24 cellular contexts compared by ENCODE assay signal in the genomic region with DNA sequence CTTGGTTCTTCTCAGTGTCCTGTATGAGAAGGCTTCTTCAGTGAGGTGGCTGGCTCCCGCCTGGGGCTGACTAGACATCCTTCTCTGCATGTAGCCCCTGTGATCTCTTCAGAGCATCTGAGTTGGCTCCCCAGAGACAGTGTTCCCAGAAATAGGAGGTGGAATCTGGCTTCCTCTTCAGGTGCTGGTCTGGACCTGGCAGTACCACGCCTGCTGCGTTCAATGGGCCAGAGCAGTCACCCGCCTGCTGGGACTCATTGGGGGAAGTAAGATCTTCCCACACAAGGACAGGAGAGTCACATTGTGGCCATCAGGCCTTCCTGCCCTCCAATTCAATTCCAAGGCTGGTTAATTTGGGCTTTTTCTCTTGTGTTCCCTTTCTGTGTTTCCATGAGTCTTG. TPM values are rescaled to one million over a fixed set of nuclear protein-coding genes. Genes with fewer than 3 reads are reported as not detected.
DNase-seq lines count a peak whose midpoint lies in the region; ATAC-seq, FAIRE-seq and TF ChIP-seq lines count a peak whose summit lies in the region.
"Had no signal": no experiment of that assay in that cellular context is flagged by ENCODE, and none has a peak within 500 bp of the region (broad histone marks: within the 10 kb centered on the region; RNA-seq: fewer than 3 reads in every experiment).

No MANE protein-coding gene starts in this region.

- no peaks in the 10 kb centered on the region for H3K79me2 ChIP-seq in GM12878 (ENCODE audit: control insufficient read depth, insufficient read depth, low read length)

- H3K9ac ChIP-seq in GM12878 (ENCODE audit: control insufficient read depth, insufficient read depth, low read length) (no peak overlapping the region), kidney (ENCODE audit: low read length in 2 of 2) (no peak overlapping the region)

- no peak for TF ChIP-seq RAD21 in GM12878 (IDR thresholded peaks at IDR 0.05; ENCODE audit: insufficient read depth, low read depth, low read length)

- H3K4me2 ChIP-seq in GM12878 (ENCODE audit: control insufficient read depth, insufficient read depth): no peak overlapping the region
- H3K4me2 ChIP-seq: smooth muscle cell had no signal

- POLR2A ChIA-PET in GM12878 (lab: Charles Lee): interaction anchor here (0.7 to 2.2 kb wide), 8 partner anchors 13 to 49 kb away, joined by 3 to 10 read pairs (median 4); no protein-coding TSS in a partner anchor

- H3K36me3 ChIP-seq in GM12878 (ENCODE audit: control insufficient read depth in 2 of 2, insufficient read depth in 2 of 2, low read length in 1 of 2): no peaks in the 10 kb centered on the region
- H3K36me3 ChIP-seq in psoas muscle (ENCODE audit: insufficient read depth in 1 of 2, low read depth in 1 of 2): no peaks in the 10 kb centered on the region
- H3K36me3 ChIP-seq in kidney (ENCODE audit: control insufficient read depth in 1 of 2, insufficient read depth in 2 of 2, low read length in 2 of 2): peaks cover 0 to 3% of the 10 kb centered on the region in 2 donors
- H3K36me3 ChIP-seq: Peyer's patch had no signal

- SMC1A ChIA-PET in GM12878 (lab: Charles Lee; ENCODE audit: uncharacterized antibody, unreplicated experiment): interaction anchor here (0.7 to 9.3 kb wide), 15 partner anchors 11 to 250 kb away, joined by 3 to 560 read pairs (median 9); partner anchors contain the start of gene SLX9

- H3K4me1 ChIP-seq in GM12878 (ENCODE audit: control insufficient read depth, insufficient read depth, low read length) (peaks cover 18% of the 10 kb centered on the region), psoas muscle (peaks cover 35% of the 10 kb centered on the region), kidney (ENCODE audit: control insufficient read depth in 1 of 2, insufficient read depth in 1 of 2, low read depth in 1 of 2, low read length in 2 of 2) (peaks cover 5 to 6% of the 10 kb centered on the region in 2 donors)

- RAD21 ChIA-PET in GM12878 (lab: Charles Lee; ENCODE audit: unreplicated experiment): interaction anchor here (1.1 to 8.1 kb wide), 12 partner anchors 11 to 324 kb away, joined by 3 to 204 read pairs (median 18); partner anchors contain the start of genes PTTG1IP and UBE2G2

- ATAC-seq in GM12878 (peak; percentile 42), psoas muscle (no peak)
- ATAC-seq: stimulated activated naive CD8-positive, alpha-beta T cell treated with anti-CD3 and anti-CD28 coated beads, Interleukin-15, Interleukin-2, amounts not matched to agents 100 U/mL and 50 U/mL, for 24 hours had no signal

- H3K27me3 ChIP-seq in GM12878 (replicated peaks in 1 of 2; ENCODE audit: control insufficient read depth in 2 of 2, insufficient read depth in 2 of 2, low read length in 1 of 2) (no peaks in the 10 kb centered on the region; a peak in 1 of 4 replicates), psoas muscle (ENCODE audit: insufficient read depth in 3 of 3, low read length in 2 of 3) (no peaks in the 10 kb centered on the region)
- H3K27me3 ChIP-seq: Peyer's patch had no signal

- DNase-seq in CD1c-positive myeloid dendritic cell (ENCODE audit: extremely low spot score): peak; percentile 35
- DNase-seq in NCI-H187 treated with DMSO at 0.1 percent for 48 hours (lab: John Stamatoyannopoulos, UW): peak; percentile 16
- DNase-seq in GM12878 (ENCODE audit: low read depth, low spot score): no peak
- DNase-seq in psoas muscle: no peak
- no peak for DNase-seq in NCI-H128 (lab: John Stamatoyannopoulos, UW; ENCODE audit: unreplicated experiment)
- DNase-seq in kidney: no peak
- DNase-seq in Kasumi-1 (lab: John Stamatoyannopoulos, UW): no peak
- DNase-seq in central memory CD4-positive, alpha-beta T cell: no peak
- DNase-seq: activated CD4-positive, alpha-beta T cell treated with anti-CD3 and anti-CD28 coated beads for 1 hour; activated naive CD4-positive, alpha-beta T cell treated with anti-CD3 and anti-CD28 coated beads for 36 hours; amygdala; CD4-positive, alpha-beta memory T cell; DMS 273 treated with DMSO at 0.1 percent for 48 hours; HCEC 1CT; kidney glomerular epithelial cell; mammary epithelial cell; NCI-H1092; NCI-H2081; Peyer's patch; stimulated activated CD4-positive, alpha-beta T cell treated with anti-CD3 and anti-CD28 coated beads, Interleukin-4, amount 100 ng/mL, for 1 hour; stimulated activated naive CD8-positive, alpha-beta T cell treated with anti-CD3 and anti-CD28 coated beads, Interleukin-15, Interleukin-2, amounts not matched to agents 100 U/mL and 50 U/mL, for 24 hours; T-helper 1 cell had no signal

- in situ Hi-C loops in GM12878 (cut with MboI): loop anchor here (5.0 kb wide), 1 partner anchor 178 kb away; no protein-coding TSS in a partner anchor

- BruUV-seq in GM12878 (replicated peaks; lab: Mats Ljungman, UMichigan): no TSS peak

- intact Hi-C loops in GM12878 (cut with micrococcal nuclease; ENCODE audit: unreplicated experiment) (loop anchor here (2.0 kb wide), 1 partner anchor 15 kb away; no protein-coding TSS in a partner anchor), psoas muscle (cut with DNase I) (loop anchor here (5.0 to 10.0 kb wide), 2 partner anchors 51 to 73 kb away; partner anchors contain the start of gene ADARB1 (in 1 of the 2)), kidney (cut with DNase I) (loop anchor here (5.0 kb wide), 1 partner anchor 178 kb away; no protein-coding TSS in a partner anchor)

- no peaks in the 10 kb centered on the region for H4K20me1 ChIP-seq in GM12878 (ENCODE audit: control insufficient read depth, insufficient read depth)

- H3K9me3 ChIP-seq in GM12878 (replicated peaks; ENCODE audit: control insufficient read depth, insufficient read depth, low read length) (no peaks in the 10 kb centered on the region), psoas muscle (no peaks in the 10 kb centered on the region), kidney (ENCODE audit: control insufficient read depth in 1 of 2, low read length in 2 of 2) (no peaks in the 10 kb centered on the region)
- H3K9me3 ChIP-seq: Peyer's patch had no signal

- TF ChIP-seq CTCF in GM12878 (IDR thresholded peaks at IDR 0.05 in 2 of 3, conservative IDR thresholded peaks at IDR 0.05 in 1 of 3; ENCODE audit: control insufficient read depth in 2 of 3, extremely low read depth in 1 of 3, insufficient read depth in 1 of 3, low read depth in 3 of 3, low read length in 3 of 3) (0 out of 6 replicates have a peak, but pooled peaks of 1 of the 3 experiments have one; percentile 4), psoas muscle (IDR thresholded peaks at IDR 0.05) (no peak), kidney (IDR thresholded peaks at IDR 0.05; ENCODE audit: borderline replicate concordance, extremely low read depth, insufficient read depth) (no peak)

- TF ChIP-seq POLR2A in GM12878 (IDR thresholded peaks at IDR 0.05; ENCODE audit: low read depth, low read length): no peak

- TF ChIP-seq EP300 in GM12878 (IDR thresholded peaks at IDR 0.05; ENCODE audit: borderline replicate concordance in 1 of 2, control insufficient read depth in 1 of 2, low read depth in 2 of 2, low read length in 2 of 2): no peak

- FAIRE-seq in GM12878 (lab: Jason Lieb, UNC) (no peak), kidney (lab: Jason Lieb, UNC) (no peak)
- FAIRE-seq: TTC549 had no signal

- CTCF ChIA-PET in GM12878 (lab: Yijun Ruan, JAX): interaction anchor here (0.6 to 15.4 kb wide), 13 partner anchors 11 to 308 kb away, joined by 3 to 626 read pairs (median 6); partner anchors contain the start of gene SUMO3

- H3K4me3 ChIP-seq in GM12878 (no peak overlapping the region), psoas muscle (no peak overlapping the region), kidney (ENCODE audit: low read length in 2 of 2) (no peak overlapping the region)
- H3K4me3 ChIP-seq: Peyer's patch, smooth muscle cell had no signal

- WGBS in GM12878 (ENCODE audit: insufficient coverage, insufficient replicate concordance, low lambda C conversion rate, missing lambda C conversion rate): 24% methylated on average over 4 of the region's 4 CpGs
- WGBS in psoas muscle, 3 donors: 55 to 88% (median 58%) methylated on average over 4 of the region's 4 CpGs

- H2AFZ ChIP-seq in GM12878 (ENCODE audit: control insufficient read depth, low read depth, low read length): no peak overlapping the region

- H3K27ac ChIP-seq in GM12878 (ENCODE audit: control insufficient read depth, insufficient read depth): no peak overlapping the region
- peak overlapping the region; percentile 63 for H3K27ac ChIP-seq in psoas muscle
- no peak overlapping the region for H3K27ac ChIP-seq in kidney (ENCODE audit: low read depth in 2 of 2, low read length in 2 of 2)
- H3K27ac ChIP-seq: Peyer's patch had no signal

TF ChIP-seq in GM12878, 131 proteins besides CTCF, POLR2A, EP300 and RAD21:
- TF ChIP-seq ZNF217 (IDR thresholded peaks at IDR 0.05) (no peak), EED (IDR thresholded peaks at IDR 0.05; ENCODE audit: low read depth) (peak; percentile 36), KAT2A (conservative IDR thresholded peaks at IDR 0.05; ENCODE audit: control insufficient read depth, low read depth, low read length) (no peak)

RNA-seq across cellular contexts. Expression of gene ADARB1, which starts 51.0 kb away (rescaled TPM):
- total RNA-seq in GM12878 (2013; cell fraction: nucleolus; rRNA removed): 103 and 112 TPM in 2 replicates
- total RNA-seq in GM12878 (2014; rRNA removed) (29.8 and 34.2 TPM in 2 replicates), GM12878 (2014; rRNA removed; fragmentation: Illumina TruSeq; extraction: Trizol) (34.8 and 49.1 TPM in 2 replicates), GM12878 (2021) (53.7 and 61.7 TPM in 2 replicates), psoas muscle (10 to 100 TPM in 2 of 4 donors, 1 to 10 TPM in 2; 6.9 to 22.7 (median 14.4) TPM), kidney (34.9 TPM)
- polyA plus RNA-seq in GM12878 (2011; ENCODE audit: low read depth): 1.2 TPM
- polyA plus RNA-seq in GM12878 (2011; rRNA removed) (18.7 and 20.8 TPM in 2 replicates), GM12878 (2014; fragmentation: Illumina TruSeq; extraction: Trizol) (39.9 and 41.4 TPM in 2 replicates), GM12878 (2014; fragmentation: Nextera tagmentation; extraction: Ambion mirVana) (1 to 10 TPM; 5.7 to 9.0 TPM), GM12878 (2014; rRNA removed) (31.8 and 39.0 TPM in 2 replicates), GM12878 (2016; fragmentation: Nextera tagmentation; extraction: Ambion mirVana) (10 to 100 TPM in 1 of 2 experiments, 1 to 10 TPM in 1; 6.6 to 14.9 TPM), psoas muscle (1 to 10 TPM; 3.8 to 6.4 (median 4.1) TPM), kidney (ENCODE audit: insufficient read depth, low read depth, low replicate concordance) (6.7 TPM)
- polyA plus RNA-seq in GM12878 (2011; cell fraction: cytosol; rRNA removed): 18.2 and 23.2 TPM in 2 replicates
- 49.5 and 63.8 TPM in 2 replicates for polyA plus RNA-seq in GM12878 (2011; cell fraction: nucleus; rRNA removed)
- 1.8 and 2.1 TPM in 2 replicates for polyA plus RNA-seq in GM12878 (2012)
- 27.3 and 33.8 TPM in 2 replicates for polyA minus RNA-seq in GM12878 (2011; rRNA and poly(A)+ RNA removed)
- 14.4 and 17.5 TPM in 2 replicates for polyA minus RNA-seq in GM12878 (2011; cell fraction: cytosol; rRNA and poly(A)+ RNA removed)
- polyA minus RNA-seq in GM12878 (2011; cell fraction: nucleus; rRNA and poly(A)+ RNA removed): 21.9 and 30.1 TPM in 2 replicates

Comparison
In these comparisons a context has a peak if more than half of its experiments do, and no peak if none do; other contexts are left out.
1. DNase-seq: peak in CD1c-positive myeloid dendritic cell (single experiment) and NCI-H187 treated with DMSO at 0.1 percent for 48 hours (single experiment); none in GM12878 (single experiment), psoas muscle (0 of 2), NCI-H128 (single experiment), kidney (single experiment), Kasumi-1 (0 of 2) and central memory CD4-positive, alpha-beta T cell (single experiment).